ENCODE assay signal across 8 cellular contexts in the genomic region with DNA sequence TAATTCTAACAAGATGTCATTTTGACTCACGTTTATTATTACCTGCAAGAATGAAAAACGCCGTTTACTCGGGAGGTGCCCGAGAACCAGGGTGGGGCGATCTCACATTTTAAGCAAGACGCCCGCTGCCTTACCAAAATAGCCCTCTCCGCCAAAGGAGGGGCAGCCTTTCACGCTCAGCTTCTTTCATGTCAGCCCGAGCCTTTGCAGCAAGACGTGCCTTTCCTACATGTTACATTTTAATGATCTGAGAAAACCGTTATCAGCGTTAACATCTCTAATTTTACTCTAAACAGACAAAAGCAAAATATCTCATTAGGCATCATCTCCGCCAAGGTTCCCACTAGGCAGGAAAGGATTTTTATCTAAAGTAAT. TPM values are rescaled to one million over a fixed set of nuclear protein-coding genes. Genes with fewer than 3 reads are reported as not detected.
DNase-seq lines count a peak whose midpoint lies in the region; ATAC-seq and TF ChIP-seq lines count a peak whose summit lies in the region.

No MANE protein-coding gene starts in this region.

- H4K20me1 ChIP-seq in hepatocyte (ENCODE audit: insufficient read depth, poor library complexity, severe bottlenecking): no peaks in the 10 kb centered on the region

- no peaks in the 10 kb centered on the region for H3K4me1 ChIP-seq in hepatocyte (ENCODE audit: insufficient read depth)

- H3K4me1 Mint-ChIP-seq in stimulated activated naive B cell treated with anti-CD40 and anti-IgM and Interleukin-4, amounts not matched to agents 10 μg/mL and 1 μg/mL and 100 μg/mL, for 72 hours: peaks cover 43 to 71% of the 10 kb centered on the region in 2 donors

- no peaks in the 10 kb centered on the region for H3K9me3 Mint-ChIP-seq in stimulated activated naive B cell treated with anti-CD40 and anti-IgM and Interleukin-4, amounts not matched to agents 10 μg/mL and 1 μg/mL and 100 μg/mL, for 72 hours

- H3K36me3 ChIP-seq in hepatocyte (replicated peaks; ENCODE audit: insufficient read depth, low read depth): no peaks in the 10 kb centered on the region

- H3K4me2 ChIP-seq in hepatocyte: peak overlapping the region; percentile 95

- peak overlapping the region; percentile 93 for H2AFZ ChIP-seq in hepatocyte

- no peak for ATAC-seq in stimulated activated naive B cell treated with anti-CD40 and anti-IgM and Interleukin-4, amounts not matched to agents 10 μg/mL and 1 μg/mL and 100 μg/mL, for 72 hours (replicated peaks)
- ATAC-seq in HG02678 (IDR thresholded peaks at IDR 0.05; ENCODE audit: unreplicated experiment): no peak
- ATAC-seq in HG03342 (IDR thresholded peaks at IDR 0.05; ENCODE audit: unreplicated experiment): no peak

- peaks cover 7 to 20% of the 10 kb centered on the region in 2 donors for H3K36me3 Mint-ChIP-seq in stimulated activated naive B cell treated with anti-CD40 and anti-IgM and Interleukin-4, amounts not matched to agents 10 μg/mL and 1 μg/mL and 100 μg/mL, for 72 hours

- peaks cover 47% of the 10 kb centered on the region for H3K27me3 ChIP-seq in hepatocyte

- no peaks in the 10 kb centered on the region for H3K27me3 Mint-ChIP-seq in stimulated activated naive B cell treated with anti-CD40 and anti-IgM and Interleukin-4, amounts not matched to agents 10 μg/mL and 1 μg/mL and 100 μg/mL, for 72 hours

- WGBS in hepatocyte (ENCODE audit: low lambda C conversion rate, missing lambda C conversion rate): 6% methylated on average over 15 of the region's 15 CpGs

- peaks cover 5% of the 10 kb centered on the region for H3K79me2 ChIP-seq in hepatocyte

- H3K9me3 ChIP-seq in hepatocyte (ENCODE audit: low read depth): no peaks in the 10 kb centered on the region

- peak; percentile 52 for DNase-seq in NCI-H2171 treated with DMSO at 0.1 percent for 48 hours (lab: John Stamatoyannopoulos, UW)
- DNase-seq in NCI-H2171 (lab: John Stamatoyannopoulos, UW): no peak
- peak; percentile 16 for DNase-seq in activated T-helper 1 cell treated with Interleukin-2 at 50 U/mL for 16 hours (ENCODE audit: low read depth)
- DNase-seq in hepatocyte (ENCODE audit: low spot score): no peak
- no peak for DNase-seq in stimulated activated naive B cell treated with anti-CD40 and anti-IgM and Interleukin-4, amounts not matched to agents 10 μg/mL and 1 μg/mL and 100 μg/mL, for 72 hours
- no peak for DNase-seq in occipital lobe (lab: John Stamatoyannopoulos, UW)

- no peaks in the 10 kb centered on the region for H3K9me2 ChIP-seq in hepatocyte (replicated peaks; ENCODE audit: insufficient read depth)

- H3K4me3 ChIP-seq in hepatocyte: peak overlapping the region; percentile 96

- peak overlapping the region; percentile 84 for H3K27ac ChIP-seq in hepatocyte

- peak overlapping the region; percentile 92 to 94 for H3K4me3 Mint-ChIP-seq in stimulated activated naive B cell treated with anti-CD40 and anti-IgM and Interleukin-4, amounts not matched to agents 10 μg/mL and 1 μg/mL and 100 μg/mL, for 72 hours

- peak overlapping the region; percentile 96 for H3K27ac Mint-ChIP-seq in stimulated activated naive B cell treated with anti-CD40 and anti-IgM and Interleukin-4, amounts not matched to agents 10 μg/mL and 1 μg/mL and 100 μg/mL, for 72 hours

- no peak for TF ChIP-seq CTCF in hepatocyte (IDR thresholded peaks at IDR 0.05; ENCODE audit: poor library complexity)

RNA-seq across cellular contexts. Expression of a gene that starts 2.0 kb away (rescaled TPM):
- total RNA-seq in hepatocyte: 2.3 and 7.1 TPM in 2 replicates
- polyA plus RNA-seq in hepatocyte: 2.6 and 3.5 TPM in 2 replicates
- total RNA-seq in occipital lobe: 65.4 TPM

Comparison
In these comparisons a context has a peak if more than half of its experiments do, and no peak if none do; other contexts are left out.
1. DNase-seq: peak in NCI-H2171 treated with DMSO at 0.1 percent for 48 hours (single experiment) and activated T-helper 1 cell treated with Interleukin-2 at 50 U/mL for 16 hours (single experiment); none in NCI-H2171 (single experiment), hepatocyte (single experiment), stimulated activated naive B cell treated with anti-CD40 and anti-IgM and Interleukin-4, amounts not matched to agents 10 μg/mL and 1 μg/mL and 100 μg/mL, for 72 hours (single experiment) and occipital lobe (single experiment).